ENCODE assay signal across 10 cellular contexts in the genomic region with DNA sequence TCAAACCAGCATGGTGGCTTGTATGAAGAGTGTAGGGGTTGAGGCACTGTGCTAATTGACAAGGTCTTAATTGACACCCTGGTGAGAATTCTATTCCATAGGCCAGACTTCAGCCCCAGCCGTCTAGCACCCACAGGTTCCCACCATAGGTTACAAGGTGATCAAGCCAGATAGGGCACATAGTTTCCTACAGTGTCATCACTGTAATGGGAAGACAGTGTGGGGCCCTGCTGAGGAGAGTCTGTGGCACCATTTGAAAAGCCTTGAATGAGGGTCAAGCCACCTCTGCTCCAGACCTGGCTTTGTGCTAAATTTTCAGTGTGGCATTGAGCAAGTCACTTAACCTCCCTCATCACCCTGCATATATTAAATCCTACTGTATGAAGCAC. TPM values are rescaled to one million over a fixed set of nuclear protein-coding genes. Genes with fewer than 3 reads are reported as not detected.
DNase-seq lines count a peak whose midpoint lies in the region; ATAC-seq and TF ChIP-seq lines count a peak whose summit lies in the region.
"Had no signal": no experiment of that assay in that cellular context is flagged by ENCODE, and none has a peak within 500 bp of the region (broad histone marks: within the 10 kb centered on the region; RNA-seq: fewer than 3 reads in every experiment).

No MANE protein-coding gene starts in this region.

- no peak overlapping the region for H3K27ac ChIP-seq in CD8-positive, alpha-beta memory T cell (ENCODE audit: low read depth, low read length)
- H3K27ac ChIP-seq in RWPE1: no peak overlapping the region
- peak overlapping the region in 3 of 4 donors; percentile 86 to 90 (median 87) for H3K27ac ChIP-seq in esophagus squamous epithelium

- H3K27me3 Mint-ChIP-seq in CD8-positive, alpha-beta memory T cell: no peaks in the 10 kb centered on the region
- H3K27me3 Mint-ChIP-seq: central memory CD8-positive, alpha-beta T cell had no signal

- H3K36me3 Mint-ChIP-seq in CD8-positive, alpha-beta memory T cell: peaks cover 0 to 5% (median 5%) of the 10 kb centered on the region in 3 donors

- CTCF ChIA-PET in CD8-positive, alpha-beta memory T cell (lab: Charles Lee): no interaction called here
- CTCF ChIA-PET in RWPE1 (lab: Yijun Ruan, JAX): no interaction called here

- intact Hi-C loops in esophagus squamous epithelium (cut with DNase I): no loop called here

- ATAC-seq in GM21529 (IDR thresholded peaks at IDR 0.05; ENCODE audit: unreplicated experiment): no peak

- 67 to 75% methylated on average over 1 of the region's 1 CpG for WGBS in esophagus squamous epithelium, 2 donors

- no peak overlapping the region for H3K4me3 ChIP-seq in CD8-positive, alpha-beta memory T cell (ENCODE audit: low read length)
- no peak overlapping the region for H3K4me3 ChIP-seq in esophagus squamous epithelium

- H3K27ac Mint-ChIP-seq in CD8-positive, alpha-beta memory T cell: peak overlapping the region in 5 of 8 donors; percentile 76 to 90 (median 82)

- no peaks in the 10 kb centered on the region for H3K36me3 ChIP-seq in CD8-positive, alpha-beta memory T cell (ENCODE audit: insufficient read depth, low read length)
- H3K36me3 ChIP-seq in esophagus squamous epithelium: no peaks in the 10 kb centered on the region

- H3K4me1 Mint-ChIP-seq in CD8-positive, alpha-beta memory T cell: peaks cover 69 to 91% (median 79%) of the 10 kb centered on the region in 3 donors

- H3K4me1 ChIP-seq in CD8-positive, alpha-beta memory T cell (ENCODE audit: insufficient read depth, low read length): peaks cover 79% of the 10 kb centered on the region
- peaks cover 51 to 100% (median 93%) of the 10 kb centered on the region in 3 donors for H3K4me1 ChIP-seq in esophagus squamous epithelium

- no peaks in the 10 kb centered on the region for H3K27me3 ChIP-seq in CD8-positive, alpha-beta memory T cell (ENCODE audit: insufficient read depth, low read length, poor library complexity, severe bottlenecking)
- H3K27me3 ChIP-seq in esophagus squamous epithelium: no peaks in the 10 kb centered on the region

- TF ChIP-seq CTCF in RWPE1 (conservative IDR thresholded peaks at IDR 0.05; ENCODE audit: low read depth) (no peak), esophagus squamous epithelium (IDR thresholded peaks at IDR 0.05) (no peak)

- no peaks in the 10 kb centered on the region for H3K9me3 ChIP-seq in CD8-positive, alpha-beta memory T cell (ENCODE audit: low read length)
- no peaks in the 10 kb centered on the region for H3K9me3 ChIP-seq in esophagus squamous epithelium

- no peak overlapping the region for H3K4me3 Mint-ChIP-seq in CD8-positive, alpha-beta memory T cell
- H3K4me3 Mint-ChIP-seq: central memory CD8-positive, alpha-beta T cell had no signal

- H3K9me3 Mint-ChIP-seq in CD8-positive, alpha-beta memory T cell: no peaks in the 10 kb centered on the region
- H3K9me3 Mint-ChIP-seq: central memory CD8-positive, alpha-beta T cell had no signal

- no peak for DNase-seq in CD8-positive, alpha-beta memory T cell
- DNase-seq in RWPE1 (ENCODE audit: low spot score) (peak; percentile 23), esophagus squamous epithelium (lab: John Stamatoyannopoulos, UW) (no peak), renal cortical epithelial cell (ENCODE audit: low read depth) (peak; percentile 28), OCI-M2 (lab: John Stamatoyannopoulos, UW; ENCODE audit: unreplicated experiment) (no peak), GM03348 (ENCODE audit: low spot score) (no peak)
- DNase-seq in stimulated activated CD4-positive, alpha-beta T cell treated with anti-CD3 and anti-CD28 coated beads, Interleukin-12 subunit alpha, Interleukin-12 subunit beta, amount 100 ng/mL, for 4 hours: no peak
- DNase-seq: activated CD4-positive, alpha-beta T cell treated with anti-CD3 and anti-CD28 coated beads, Interleukin-2, amount 50 U/mL, for 48 hours had no signal

- no peak for TF ChIP-seq POLR2A in esophagus squamous epithelium (IDR thresholded peaks at IDR 0.05)

- POLR2A ChIA-PET in CD8-positive, alpha-beta memory T cell (lab: Charles Lee): no interaction called here
- POLR2A ChIA-PET in RWPE1 (lab: Yijun Ruan, JAX; ENCODE audit: low non-redundant PET): no interaction called here

RNA-seq across cellular contexts. Expression of a gene that starts 36.2 kb away (rescaled TPM):
- total RNA-seq in CD8-positive, alpha-beta memory T cell: 1 to 10 TPM; 6.7 to 7.6 TPM
- polyA plus RNA-seq in CD8-positive, alpha-beta memory T cell: 21.0 TPM
- 10 to 100 TPM in 2 of 4 donors, 1 to 10 TPM in 2; 5.5 to 18.3 (median 11.2) TPM for total RNA-seq in esophagus squamous epithelium
- total RNA-seq in renal cortical epithelial cell: 14.2 and 37.3 TPM in 2 replicates

Comparison
In these comparisons a context has a peak if more than half of its experiments do, and no peak if none do; other contexts are left out.
1. DNase-seq: peak in RWPE1 (single experiment) and renal cortical epithelial cell (single experiment); none in CD8-positive, alpha-beta memory T cell (0 of 5), esophagus squamous epithelium (single experiment), OCI-M2 (single experiment), GM03348 (single experiment) and stimulated activated CD4-positive, alpha-beta T cell treated with anti-CD3 and anti-CD28 coated beads, Interleukin-12 subunit alpha, Interleukin-12 subunit beta, amount 100 ng/mL, for 4 hours (single experiment).
2. H3K27ac ChIP-seq: peak in esophagus squamous epithelium (3 of 4); none in CD8-positive, alpha-beta memory T cell (single experiment) and RWPE1 (single experiment).